In the genomic region with DNA sequence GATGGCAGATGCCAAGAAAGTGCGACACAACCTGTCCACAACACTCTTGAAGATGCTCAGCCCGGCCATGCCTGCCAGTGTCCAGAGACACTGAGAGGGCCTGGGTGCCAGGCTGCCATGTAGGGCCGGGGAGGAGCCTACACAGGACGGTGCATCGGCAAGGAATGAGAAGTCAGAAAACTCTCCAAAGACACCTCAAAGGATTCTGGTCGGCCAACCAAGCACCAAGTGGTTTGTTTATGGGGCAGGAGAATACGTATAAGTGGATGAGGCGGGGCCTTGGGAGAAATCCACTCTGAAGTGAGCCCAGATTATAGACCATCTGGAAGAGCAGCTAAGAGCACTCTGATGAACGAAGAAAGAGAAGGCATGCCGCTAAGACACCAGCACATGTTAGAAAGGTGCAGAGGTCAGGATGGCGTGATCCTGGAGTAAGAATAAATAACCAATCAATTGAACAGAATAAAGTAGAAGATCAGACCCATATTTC, we compare ENCODE assay signal across 25 cellular contexts.
"Had no signal": no experiment of that assay in that cellular context is flagged by ENCODE, and none has a peak within 500 bp of the region (broad histone marks: within the 10 kb centered on the region; RNA-seq: fewer than 3 reads in every experiment).

No MANE protein-coding gene starts in this region.

- H3K4me3 ChIP-seq: K562, SK-N-MC had no signal

- ATAC-seq: activated CD4-positive, alpha-beta T cell treated with anti-CD3 and anti-CD28 coated beads for 36 hours; activated T-helper 17 cell treated with anti-CD3 and anti-CD28 coated beads, Interleukin-2, amount 50 U/mL, for 72 hours; K562; PC-3; T-cell had no signal

- DNase-seq: activated CD4-positive, alpha-beta memory T cell treated with anti-CD3 and anti-CD28 coated beads, Interleukin-2, amount 10 ng/mL, durations not matched to agents 7 days and 5 days; activated CD4-positive, alpha-beta T cell treated with anti-CD3 and anti-CD28 coated beads for 36 hours; activated CD4-positive, alpha-beta T cell treated with anti-CD3 and anti-CD28 coated beads, Interleukin-2, amount 50 U/mL, for 1 hour; activated CD4-positive, CD25-positive, alpha-beta regulatory T cell; activated gamma-delta T cell; activated naive CD4-positive, alpha-beta T cell treated with anti-CD3 and anti-CD28 coated beads, Interleukin-2, amount 10 ng/mL, durations not matched to agents 7 days and 5 days; activated naive CD8-positive, alpha-beta T cell treated with anti-CD3 and anti-CD28 coated beads for 36 hours; activated T-cell treated with anti-CD3 and anti-CD28 coated beads for 4 hours; activated T-cell treated with anti-CD3 and anti-CD28 coated beads, Interleukin-2, amount 50 U/mL, for 48 hours; anterior cingulate cortex; central memory CD4-positive, alpha-beta T cell; Karpas-422; NCI-H1105 treated with DMSO at 0.1 percent for 48 hours; NCI-H1436 treated with DMSO at 0.1 percent for 48 hours; NCI-H187 treated with DMSO at 0.1 percent for 48 hours; NCI-H2081 treated with DMSO at 0.1 percent for 48 hours; NCI-H446 treated with DMSO at 0.1 percent for 48 hours; NCI-H526 treated with DMSO at 0.1 percent for 48 hours; SIG-M5; T-cell; T-helper 2 cell had no signal

- H3K27ac ChIP-seq: SK-N-MC had no signal
